Comparison of ENCODE assay signal across 8 cellular contexts in the genomic region with DNA sequence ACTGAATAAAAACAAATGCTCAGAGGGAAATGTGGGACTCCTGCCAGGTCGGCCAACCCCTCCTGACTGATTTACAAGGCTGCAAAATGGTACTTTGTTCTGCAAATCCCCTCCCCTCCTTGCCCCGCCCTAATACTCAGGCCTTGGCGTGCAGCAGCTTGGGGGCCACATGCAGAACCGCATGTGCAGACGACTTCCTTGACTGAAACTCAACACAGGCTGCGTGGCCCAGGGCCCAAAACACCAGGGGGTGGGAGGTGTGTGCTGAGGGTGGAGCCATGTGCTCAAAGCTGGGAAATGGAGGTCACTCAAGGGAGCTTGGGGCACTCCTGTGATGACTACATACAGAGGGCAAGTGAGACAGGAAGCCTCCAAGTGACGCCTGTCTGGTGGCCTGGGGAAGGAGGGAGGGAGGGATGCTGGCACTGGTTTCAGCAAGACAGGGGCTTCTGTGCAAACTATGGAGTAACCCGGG.
DNase-seq lines count a peak whose midpoint lies in the region; ATAC-seq and TF ChIP-seq lines count a peak whose summit lies in the region.

No MANE protein-coding gene starts in this region.

- TF ChIP-seq POLR2A in gastroesophageal sphincter (IDR thresholded peaks at IDR 0.05) (no peak), upper lobe of left lung (IDR thresholded peaks at IDR 0.05) (no peak)

- H3K4me3 ChIP-seq in gastroesophageal sphincter (no peak overlapping the region), psoas muscle (peak overlapping the region; percentile 37), upper lobe of left lung (no peak overlapping the region)

- H3K27ac ChIP-seq in gastroesophageal sphincter (peak overlapping the region; percentile 48 to 89 (median 86)), psoas muscle (peak overlapping the region; percentile 90), upper lobe of left lung (peak overlapping the region; percentile 31 to 70 (median 63))

- DNase-seq in NCI-H510A treated with DMSO at 0.1 percent for 48 hours (lab: John Stamatoyannopoulos, UW): peak; percentile 44
- DNase-seq in NCI-H510A (lab: John Stamatoyannopoulos, UW): no peak
- DNase-seq in NCI-H748 (lab: John Stamatoyannopoulos, UW; ENCODE audit: unreplicated experiment): peak; percentile 78
- DNase-seq in activated T-helper 9 cell treated with anti-CD3 and anti-CD28 coated beads, Interleukin-2, amount 50 U/mL, for 16 hours (ENCODE audit: low read depth): peak; percentile 19
- DNase-seq in psoas muscle: peak; percentile 79 to 91
- DNase-seq in upper lobe of left lung: peak in 1 of 2 donors; percentile 78

- H3K36me3 ChIP-seq in gastroesophageal sphincter (no peaks in the 10 kb centered on the region), psoas muscle (ENCODE audit: insufficient read depth in 1 of 2, low read depth in 1 of 2) (no peaks in the 10 kb centered on the region), upper lobe of left lung (no peaks in the 10 kb centered on the region)

- H3K4me1 ChIP-seq in gastroesophageal sphincter: peaks cover 33 to 84% (median 59%) of the 10 kb centered on the region in 3 donors
- peaks cover 75% of the 10 kb centered on the region for H3K4me1 ChIP-seq in psoas muscle
- peaks cover 41 to 57% (median 52%) of the 10 kb centered on the region in 4 donors for H3K4me1 ChIP-seq in upper lobe of left lung

- ATAC-seq in gastroesophageal sphincter (peak; percentile 84), psoas muscle (peak; percentile 87 to 92 (median 87)), upper lobe of left lung (ENCODE audit: low FRiP score in 2 of 2) (peak; percentile 57 to 78), HG02798 (IDR thresholded peaks at IDR 0.05; ENCODE audit: poor library complexity, unreplicated experiment) (no peak)

- TF ChIP-seq CTCF in gastroesophageal sphincter (IDR thresholded peaks at IDR 0.05) (no peak), psoas muscle (IDR thresholded peaks at IDR 0.05) (no peak), upper lobe of left lung (IDR thresholded peaks at IDR 0.05) (no peak)

- H3K9me3 ChIP-seq in gastroesophageal sphincter (no peaks in the 10 kb centered on the region), psoas muscle (no peaks in the 10 kb centered on the region), upper lobe of left lung (no peaks in the 10 kb centered on the region)

- intact Hi-C loops in psoas muscle (cut with DNase I): loop anchor here in 1 of 2 donors (5.0 kb wide), 1 partner anchor 105 kb away; no protein-coding TSS in a partner anchor

- 0% methylated on average over 2 of the region's 8 CpGs; no CpG with 5 or more reads in 1 of the 2 donors for WGBS in gastroesophageal sphincter (ENCODE audit: low coverage in 1 of 2), 2 donors
- 5 to 9% (median 6%) methylated on average over 7 to 8 of the region's 8 CpGs for WGBS in psoas muscle, 3 donors
- WGBS in upper lobe of left lung, 2 donors: 10 to 19% methylated on average over 4 to 8 of the region's 8 CpGs

- TF ChIP-seq EP300 in gastroesophageal sphincter (IDR thresholded peaks at IDR 0.05) (no peak), upper lobe of left lung (IDR thresholded peaks at IDR 0.05) (peak in 2 of 4 donors; percentile 48 to 60)

- H3K27me3 ChIP-seq in gastroesophageal sphincter (no peaks in the 10 kb centered on the region), psoas muscle (ENCODE audit: insufficient read depth in 3 of 3, low read length in 2 of 3) (no peaks in the 10 kb centered on the region), upper lobe of left lung (no peaks in the 10 kb centered on the region)
